16 cellular contexts compared by ENCODE assay signal in genomic region chr17:81228420-81228819, GRCh38. TPM values are rescaled to one million over a fixed set of nuclear protein-coding genes. Genes with fewer than 3 reads are reported as not detected.
DNase-seq lines count a peak whose midpoint lies in the region; ATAC-seq, FAIRE-seq and TF ChIP-seq lines count a peak whose summit lies in the region.
"Had no signal": no experiment of that assay in that cellular context is flagged by ENCODE, and none has a peak within 500 bp of the region (broad histone marks: within the 10 kb centered on the region; RNA-seq: fewer than 3 reads in every experiment).

No MANE protein-coding gene starts in this region.

- peaks cover 0 to 1% (median 0%) of the 10 kb centered on the region in 4 donors for H3K4me1 ChIP-seq in right lobe of liver
- H3K4me1 ChIP-seq in HepG2 (ENCODE audit: insufficient read depth, low read length): peaks cover 20% of the 10 kb centered on the region
- H3K4me1 ChIP-seq in endothelial cell of umbilical vein (ENCODE audit: control insufficient read depth, extremely low read depth, insufficient read depth, low read length): peaks cover 3% of the 10 kb centered on the region
- H3K4me1 ChIP-seq in upper lobe of right lung: peaks cover 6% of the 10 kb centered on the region

- H3K4me3 ChIP-seq in right lobe of liver (no peak overlapping the region), HepG2 (replicated peaks in 1 of 3; ENCODE audit: insufficient read depth in 1 of 3, low read depth in 2 of 3, low read length in 3 of 3) (no peak overlapping the region), endothelial cell of umbilical vein (replicated peaks in 1 of 3; ENCODE audit: insufficient read depth in 1 of 3, low read depth in 1 of 3, low read length in 3 of 3) (no peak overlapping the region), upper lobe of right lung (no peak overlapping the region)
- H3K4me3 ChIP-seq: A549, esophagus squamous epithelium, transverse colon had no signal

- H3K9ac ChIP-seq in HepG2 (ENCODE audit: insufficient read depth, low read depth, low read length): no peak overlapping the region
- no peak overlapping the region for H3K9ac ChIP-seq in endothelial cell of umbilical vein (replicated peaks; ENCODE audit: extremely low read depth, insufficient read depth, low read length)
- H3K9ac ChIP-seq: KMS-11 had no signal

- FAIRE-seq in HepG2 (lab: Jason Lieb, UNC) (no peak), endothelial cell of umbilical vein (lab: Jason Lieb, UNC) (no peak)
- FAIRE-seq: A549 had no signal

- H4K20me1 ChIP-seq in HepG2 (ENCODE audit: insufficient read depth, low read length): no peaks in the 10 kb centered on the region
- H4K20me1 ChIP-seq in endothelial cell of umbilical vein (replicated peaks; ENCODE audit: control insufficient read depth, extremely low read depth, insufficient read depth, low read length): no peaks in the 10 kb centered on the region

- TF ChIP-seq EP300 in HepG2 (IDR thresholded peaks at IDR 0.05; ENCODE audit: low read depth in 2 of 2, low read length in 2 of 2) (no peak), HepG2 (CRISPR knock-in tag; IDR thresholded peaks at IDR 0.05; ENCODE audit: borderline replicate concordance) (no peak)

- TF ChIP-seq CTCF in right lobe of liver (IDR thresholded peaks at IDR 0.05) (no peak), HepG2 (CRISPR knock-in tag; IDR thresholded peaks at IDR 0.05) (no peak), endothelial cell of umbilical vein (IDR thresholded peaks at IDR 0.05; ENCODE audit: extremely low read depth in 1 of 2, insufficient read depth in 1 of 2, low read depth in 1 of 2, low read length in 2 of 2) (no peak), upper lobe of right lung (IDR thresholded peaks at IDR 0.05) (no peak)

- BruUV-seq in HepG2 (replicated peaks; lab: Mats Ljungman, UMichigan) (no TSS peak), endothelial cell of umbilical vein (replicated peaks; lab: Mats Ljungman, UMichigan) (TSS peak; percentile 28)

- dilution Hi-C loops in endothelial cell of umbilical vein (cut with MboI; ENCODE audit: extremely low pct_ligation_motif_present, low sequenced_read_pairs): no loop called here

- no peaks in the 10 kb centered on the region for H3K9me3 ChIP-seq in right lobe of liver
- H3K9me3 ChIP-seq in HepG2 (ENCODE audit: low read length): no peaks in the 10 kb centered on the region
- no peaks in the 10 kb centered on the region for H3K9me3 ChIP-seq in endothelial cell of umbilical vein (replicated peaks; ENCODE audit: control insufficient read depth, insufficient read depth, low read length)
- H3K9me3 ChIP-seq in upper lobe of right lung: no peaks in the 10 kb centered on the region
- H3K9me3 ChIP-seq: esophagus squamous epithelium, transverse colon had no signal

- H3K4me2 ChIP-seq in HepG2 (ENCODE audit: low read depth, low read length) (no peak overlapping the region), endothelial cell of umbilical vein (ENCODE audit: insufficient read depth, low read length) (no peak overlapping the region)
- H3K4me2 ChIP-seq: A549, KMS-11 had no signal

- H3K27me3 ChIP-seq in right lobe of liver: no peaks in the 10 kb centered on the region
- no peaks in the 10 kb centered on the region for H3K27me3 ChIP-seq in HepG2 (ENCODE audit: control insufficient read depth in 1 of 2, insufficient read depth in 2 of 2, low read length in 2 of 2)
- no peaks in the 10 kb centered on the region for H3K27me3 ChIP-seq in endothelial cell of umbilical vein (ENCODE audit: control insufficient read depth in 2 of 2, insufficient read depth in 2 of 2, low read length in 2 of 2)
- no peaks in the 10 kb centered on the region for H3K27me3 ChIP-seq in upper lobe of right lung
- H3K27me3 ChIP-seq: esophagus squamous epithelium, transverse colon had no signal

- no peaks in the 10 kb centered on the region for H3K9me1 ChIP-seq in endothelial cell of umbilical vein (replicated peaks; ENCODE audit: control insufficient read depth, extremely low read depth, insufficient read depth, low read length)

- no peak for TF ChIP-seq POLR2A in right lobe of liver (IDR thresholded peaks at IDR 0.05)
- TF ChIP-seq POLR2A in HepG2 (IDR thresholded peaks at IDR 0.05; ENCODE audit: insufficient read depth in 1 of 2, low read depth in 2 of 2, low read length in 2 of 2): no peak
- TF ChIP-seq POLR2A in endothelial cell of umbilical vein (IDR thresholded peaks at IDR 0.05; ENCODE audit: low read depth, low read length): no peak

- no peaks in the 10 kb centered on the region for H3K79me2 ChIP-seq in HepG2 (ENCODE audit: insufficient read depth, low read length)
- no peaks in the 10 kb centered on the region for H3K79me2 ChIP-seq in endothelial cell of umbilical vein (ENCODE audit: control insufficient read depth, insufficient read depth, low read length)

- H3K27ac ChIP-seq in right lobe of liver (no peak overlapping the region), HepG2 (ENCODE audit: extremely low read length, insufficient read depth, low read length) (no peak overlapping the region), endothelial cell of umbilical vein (ENCODE audit: insufficient read depth, low read depth, low read length) (no peak overlapping the region), upper lobe of right lung (no peak overlapping the region)
- H3K27ac ChIP-seq: A549, esophagus squamous epithelium, KMS-11 had no signal

- WGBS in right lobe of liver (ENCODE audit: insufficient coverage, low coverage, low lambda C conversion rate, missing lambda C conversion rate): 58% methylated on average over 4 of the region's 9 CpGs
- 92% methylated on average over 9 of the region's 9 CpGs for WGBS in HepG2 (ENCODE audit: low lambda C conversion rate)

- intact Hi-C loops in right lobe of liver (cut with DNase I) (no loop called here), HepG2 (cut with micrococcal nuclease; ENCODE audit: unreplicated experiment) (no loop called here), endothelial cell of umbilical vein (cut with micrococcal nuclease) (no loop called here), upper lobe of right lung (cut with DNase I) (no loop called here)

- H3K36me3 ChIP-seq in right lobe of liver: peaks cover 0 to 18% (median 1%) of the 10 kb centered on the region in 4 donors
- peaks cover 23 to 29% of the 10 kb centered on the region in 2 experiments; a peak in 4 of 5 replicates for H3K36me3 ChIP-seq in HepG2 (replicated peaks in 1 of 2; ENCODE audit: control insufficient read depth in 1 of 2, insufficient read depth in 2 of 2, low read length in 2 of 2)
- peaks cover 0 to 33% of the 10 kb centered on the region in 2 experiments for H3K36me3 ChIP-seq in endothelial cell of umbilical vein (ENCODE audit: control insufficient read depth in 2 of 2, extremely low read depth in 1 of 2, insufficient read depth in 2 of 2, low read length in 2 of 2)
- peaks cover 34% of the 10 kb centered on the region for H3K36me3 ChIP-seq in upper lobe of right lung

- CTCF ChIA-PET in HepG2 (lab: Yijun Ruan, JAX; ENCODE audit: low intra/inter-chr PET ratio, low total read pairs) (no interaction called here), endothelial cell of umbilical vein (lab: Charles Lee) (interaction anchor here (1.1 kb wide), 1 partner anchor 86 kb away, joined by 4 read pairs; no protein-coding TSS in a partner anchor)

- TF ChIP-seq RAD21 in HepG2 (CRISPR knock-in tag; IDR thresholded peaks at IDR 0.05): no peak

- DNase-seq in right lobe of liver (no peak), HepG2 (ENCODE audit: low spot score) (no peak), NOMO-1 treated with DMSO at 0.1 percent for 48 hours (lab: John Stamatoyannopoulos, UW; ENCODE audit: unreplicated experiment) (peak; percentile 86), endothelial cell of umbilical vein (ENCODE audit: low read depth, low spot score) (no peak), upper lobe of right lung (no peak), cerebellum (ENCODE audit: low spot score) (no peak), NCI-H1436 (lab: John Stamatoyannopoulos, UW) (no peak)
- DNase-seq: cerebellar nuclear complex, COR-L47, esophagus squamous epithelium, NCI-H1930, NCI-H774, transverse colon had no signal

- in situ Hi-C loops in HepG2 (cut with HindIII; ENCODE audit: extremely low pct_ligation_motif_present, low pct_unique_long_range_greater_than_20kb): loop anchor here (5.0 kb wide), 1 partner anchor 86 kb away; no protein-coding TSS in a partner anchor

- POLR2A ChIA-PET in HepG2 (lab: Yijun Ruan, JAX) (interaction anchor here (2.9 kb wide), 1 partner anchor 11 kb away, joined by 10 read pairs; the partner anchor contains the start of genes NDUFAF8 and TEPSIN), endothelial cell of umbilical vein (lab: Charles Lee) (no interaction called here)

- H2AFZ ChIP-seq in HepG2 (ENCODE audit: low read length) (no peak overlapping the region), endothelial cell of umbilical vein (ENCODE audit: low read depth, low read length) (no peak overlapping the region)

- ATAC-seq in right lobe of liver (peak in 3 of 4 donors; percentile 9 to 51 (median 28)), HepG2 (no peak), upper lobe of right lung (peak; percentile 60), HG03095 (IDR thresholded peaks at IDR 0.05; ENCODE audit: unreplicated experiment) (no peak)
- ATAC-seq: A549 had no signal

RNA-seq across cellular contexts. Expression of gene CEP131, which starts 5.7 kb away (rescaled TPM):
- total RNA-seq in right lobe of liver (1 to 10 TPM; 1.5 to 4.3 (median 2.1) TPM), HepG2 (2016; rRNA removed; fragmentation: Illumina TruSeq; extraction: Trizol) (11.1 and 16.8 TPM in 2 replicates), endothelial cell of umbilical vein (17.9 and 19.7 TPM in 2 replicates), upper lobe of right lung (7.5 TPM), cerebellum (13.3 TPM)
- 2.2 and 3.5 TPM in 2 replicates for total RNA-seq in HepG2 (2016; cell fraction: cytosol; rRNA removed; fragmentation: Illumina TruSeq; extraction: Trizol; ENCODE audit: low read depth)
- 8.4 and 18.4 TPM in 2 replicates for total RNA-seq in HepG2 (2016; cell fraction: insoluble cytoplasmic fraction; rRNA removed; fragmentation: Illumina TruSeq; extraction: Trizol)
- total RNA-seq in HepG2 (2016; cell fraction: membrane; rRNA removed; fragmentation: Illumina TruSeq; extraction: Trizol): 5.8 and 6.2 TPM in 2 replicates
- total RNA-seq in HepG2 (2016; cell fraction: nucleus; rRNA removed; fragmentation: Illumina TruSeq; extraction: Trizol): 10.7 and 12.3 TPM in 2 replicates
- polyA plus RNA-seq in HepG2 (2011; rRNA removed) (5.0 and 5.6 TPM in 2 replicates), endothelial cell of umbilical vein (5.1 and 5.3 TPM in 2 replicates)
- 3.0 and 5.8 TPM in 2 replicates for polyA plus RNA-seq in HepG2 (2011; cell fraction: cytosol; rRNA removed)
- polyA plus RNA-seq in HepG2 (2011; cell fraction: nucleus; rRNA removed): 31.7 and 46.2 TPM in 2 replicates
- 6.3 and 6.8 TPM in 2 replicates for polyA plus RNA-seq in HepG2 (2012)
- polyA plus RNA-seq in HepG2 (2016; cell fraction: cytosol; fragmentation: Illumina TruSeq; extraction: Trizol; ENCODE audit: low read depth): 2.7 and 3.3 TPM in 2 replicates
- 11.8 and 13.5 TPM in 2 replicates for polyA plus RNA-seq in HepG2 (2016; cell fraction: insoluble cytoplasmic fraction; fragmentation: Illumina TruSeq; extraction: Trizol; ENCODE audit: low read depth)
- polyA plus RNA-seq in HepG2 (2016; cell fraction: membrane; fragmentation: Illumina TruSeq; extraction: Trizol; ENCODE audit: low read depth): 4.3 and 4.6 TPM in 2 replicates
- polyA plus RNA-seq in HepG2 (2016; cell fraction: nucleus; fragmentation: Illumina TruSeq; extraction: Trizol; ENCODE audit: insufficient read depth, low read depth): 35.7 and 41.4 TPM in 2 replicates
- polyA minus RNA-seq in HepG2 (2011; rRNA and poly(A)+ RNA removed; ENCODE audit: low replicate concordance): 4.8 and 5.8 TPM in 2 replicates
- 3.0 and 4.2 TPM in 2 replicates for polyA minus RNA-seq in HepG2 (2011; cell fraction: cytosol; rRNA and poly(A)+ RNA removed)
- polyA minus RNA-seq in HepG2 (2011; cell fraction: nucleus; rRNA and poly(A)+ RNA removed): 7.6 and 8.0 TPM in 2 replicates
- polyA plus RNA-seq in endothelial cell of umbilical vein (2011; cell fraction: cytosol; rRNA removed): 3.7 and 5.3 TPM in 2 replicates
- 36.6 and 43.5 TPM in 2 replicates for polyA plus RNA-seq in endothelial cell of umbilical vein (2011; cell fraction: nucleus; rRNA removed)
- 7.4 and 10.7 TPM in 2 replicates for polyA plus RNA-seq in endothelial cell of umbilical vein (2012)
- polyA minus RNA-seq in endothelial cell of umbilical vein: 3.0 and 3.1 TPM in 2 replicates
- polyA minus RNA-seq in endothelial cell of umbilical vein (2011; cell fraction: cytosol; rRNA and poly(A)+ RNA removed): 5.9 TPM
- 5.3 and 12.5 TPM in 2 replicates for polyA minus RNA-seq in endothelial cell of umbilical vein (2011; cell fraction: nucleus; rRNA and poly(A)+ RNA removed)

RNA-seq across cellular contexts. Expression of gene TEPSIN, which starts 10.4 kb away (rescaled TPM):
- total RNA-seq in right lobe of liver (10 to 100 TPM; 11.9 to 27.6 (median 18.1) TPM), HepG2 (2016; rRNA removed; fragmentation: Illumina TruSeq; extraction: Trizol) (8.5 and 18.8 TPM in 2 replicates), endothelial cell of umbilical vein (35.6 and 41.6 TPM in 2 replicates), upper lobe of right lung (40.2 TPM), cerebellum (9.8 TPM)
- total RNA-seq in HepG2 (2016; cell fraction: cytosol; rRNA removed; fragmentation: Illumina TruSeq; extraction: Trizol; ENCODE audit: low read depth): 5.0 and 7.5 TPM in 2 replicates
- total RNA-seq in HepG2 (2016; cell fraction: insoluble cytoplasmic fraction; rRNA removed; fragmentation: Illumina TruSeq; extraction: Trizol): 7.1 and 20.3 TPM in 2 replicates
- 7.0 and 8.1 TPM in 2 replicates for total RNA-seq in HepG2 (2016; cell fraction: membrane; rRNA removed; fragmentation: Illumina TruSeq; extraction: Trizol)
- total RNA-seq in HepG2 (2016; cell fraction: nucleus; rRNA removed; fragmentation: Illumina TruSeq; extraction: Trizol): 24.5 and 27.8 TPM in 2 replicates
- polyA plus RNA-seq in HepG2 (2011; rRNA removed) (16.1 and 19.7 TPM in 2 replicates), endothelial cell of umbilical vein (45.3 and 55.4 TPM in 2 replicates)
- 4.0 and 8.2 TPM in 2 replicates for polyA plus RNA-seq in HepG2 (2011; cell fraction: cytosol; rRNA removed)
- 328 and 418 TPM in 2 replicates for polyA plus RNA-seq in HepG2 (2011; cell fraction: nucleus; rRNA removed)
- polyA plus RNA-seq in HepG2 (2012): 9.5 and 16.4 TPM in 2 replicates
- polyA plus RNA-seq in HepG2 (2016; cell fraction: cytosol; fragmentation: Illumina TruSeq; extraction: Trizol; ENCODE audit: low read depth): 2.4 and 2.5 TPM in 2 replicates
- 6.3 and 9.9 TPM in 2 replicates for polyA plus RNA-seq in HepG2 (2016; cell fraction: insoluble cytoplasmic fraction; fragmentation: Illumina TruSeq; extraction: Trizol; ENCODE audit: low read depth)
- polyA plus RNA-seq in HepG2 (2016; cell fraction: membrane; fragmentation: Illumina TruSeq; extraction: Trizol; ENCODE audit: low read depth): 4.3 and 6.0 TPM in 2 replicates
- 90.2 and 98.6 TPM in 2 replicates for polyA plus RNA-seq in HepG2 (2016; cell fraction: nucleus; fragmentation: Illumina TruSeq; extraction: Trizol; ENCODE audit: insufficient read depth, low read depth)
- polyA minus RNA-seq in HepG2 (2011; rRNA and poly(A)+ RNA removed; ENCODE audit: low replicate concordance): 14.1 and 21.0 TPM in 2 replicates
- 3.4 and 3.7 TPM in 2 replicates for polyA minus RNA-seq in HepG2 (2011; cell fraction: cytosol; rRNA and poly(A)+ RNA removed)
- 39.0 and 47.9 TPM in 2 replicates for polyA minus RNA-seq in HepG2 (2011; cell fraction: nucleus; rRNA and poly(A)+ RNA removed)
- polyA plus RNA-seq in endothelial cell of umbilical vein (2011; cell fraction: cytosol; rRNA removed): 8.2 and 15.1 TPM in 2 replicates
- 250 and 277 TPM in 2 replicates for polyA plus RNA-seq in endothelial cell of umbilical vein (2011; cell fraction: nucleus; rRNA removed)
- polyA plus RNA-seq in endothelial cell of umbilical vein (2012): 18.2 and 22.0 TPM in 2 replicates
- 11.5 and 19.2 TPM in 2 replicates for polyA minus RNA-seq in endothelial cell of umbilical vein
- polyA minus RNA-seq in endothelial cell of umbilical vein (2011; cell fraction: cytosol; rRNA and poly(A)+ RNA removed): 11.1 TPM
- polyA minus RNA-seq in endothelial cell of umbilical vein (2011; cell fraction: nucleus; rRNA and poly(A)+ RNA removed): 35.3 and 58.2 TPM in 2 replicates

RNA-seq across cellular contexts. Expression of gene NDUFAF8, which starts 10.7 kb away (rescaled TPM):
- 10 to 100 TPM; 15.7 to 35.9 (median 23.3) TPM for total RNA-seq in right lobe of liver
- total RNA-seq in HepG2 (2016; rRNA removed; fragmentation: Illumina TruSeq; extraction: Trizol): 213 and 233 TPM in 2 replicates
- 565 and 636 TPM in 2 replicates for total RNA-seq in HepG2 (2016; cell fraction: cytosol; rRNA removed; fragmentation: Illumina TruSeq; extraction: Trizol; ENCODE audit: low read depth)
- 209 and 214 TPM in 2 replicates for total RNA-seq in HepG2 (2016; cell fraction: insoluble cytoplasmic fraction; rRNA removed; fragmentation: Illumina TruSeq; extraction: Trizol)
- total RNA-seq in HepG2 (2016; cell fraction: membrane; rRNA removed; fragmentation: Illumina TruSeq; extraction: Trizol): 441 and 487 TPM in 2 replicates
- 99.9 and 114 TPM in 2 replicates for total RNA-seq in HepG2 (2016; cell fraction: nucleus; rRNA removed; fragmentation: Illumina TruSeq; extraction: Trizol)
- 62.4 and 75.6 TPM in 2 replicates for polyA plus RNA-seq in HepG2 (2011; rRNA removed)
- polyA plus RNA-seq in HepG2 (2011; cell fraction: cytosol; rRNA removed): 52.0 and 67.0 TPM in 2 replicates
- 67.0 and 99.7 TPM in 2 replicates for polyA plus RNA-seq in HepG2 (2011; cell fraction: nucleus; rRNA removed)
- 74.7 and 106 TPM in 2 replicates for polyA plus RNA-seq in HepG2 (2012)
- polyA plus RNA-seq in HepG2 (2016; cell fraction: cytosol; fragmentation: Illumina TruSeq; extraction: Trizol; ENCODE audit: low read depth): 562 and 639 TPM in 2 replicates
- polyA plus RNA-seq in HepG2 (2016; cell fraction: insoluble cytoplasmic fraction; fragmentation: Illumina TruSeq; extraction: Trizol; ENCODE audit: low read depth): 170 and 188 TPM in 2 replicates
- 357 and 397 TPM in 2 replicates for polyA plus RNA-seq in HepG2 (2016; cell fraction: membrane; fragmentation: Illumina TruSeq; extraction: Trizol; ENCODE audit: low read depth)
- 180 and 208 TPM in 2 replicates for polyA plus RNA-seq in HepG2 (2016; cell fraction: nucleus; fragmentation: Illumina TruSeq; extraction: Trizol; ENCODE audit: insufficient read depth, low read depth)
- 13.6 and 21.7 TPM in 2 replicates for polyA minus RNA-seq in HepG2 (2011; rRNA and poly(A)+ RNA removed; ENCODE audit: low replicate concordance)
- 4.9 and 8.2 TPM in 2 replicates for polyA minus RNA-seq in HepG2 (2011; cell fraction: cytosol; rRNA and poly(A)+ RNA removed)
- polyA minus RNA-seq in HepG2 (2011; cell fraction: nucleus; rRNA and poly(A)+ RNA removed): 26.2 and 31.2 TPM in 2 replicates
- total RNA-seq in endothelial cell of umbilical vein: 61.5 and 69.9 TPM in 2 replicates
- polyA plus RNA-seq in endothelial cell of umbilical vein: 76.2 and 83.9 TPM in 2 replicates
- polyA plus RNA-seq in endothelial cell of umbilical vein (2011; cell fraction: cytosol; rRNA removed): 97.2 and 110 TPM in 2 replicates
- 44.8 and 47.9 TPM in 2 replicates for polyA plus RNA-seq in endothelial cell of umbilical vein (2011; cell fraction: nucleus; rRNA removed)
- polyA plus RNA-seq in endothelial cell of umbilical vein (2012): 183 and 208 TPM in 2 replicates
- 22.1 and 22.2 TPM in 2 replicates for polyA minus RNA-seq in endothelial cell of umbilical vein
- 15.4 TPM for polyA minus RNA-seq in endothelial cell of umbilical vein (2011; cell fraction: cytosol; rRNA and poly(A)+ RNA removed)
- polyA minus RNA-seq in endothelial cell of umbilical vein (2011; cell fraction: nucleus; rRNA and poly(A)+ RNA removed): 11.9 and 14.0 TPM in 2 replicates
- total RNA-seq in upper lobe of right lung: 32.6 TPM
- 15.7 TPM for total RNA-seq in cerebellum

Comparison
In these comparisons a context has a peak if more than half of its experiments do, and no peak if none do; other contexts are left out.
1. ATAC-seq: peak in right lobe of liver (3 of 4) and upper lobe of right lung (single experiment); none in HepG2 (single experiment) and HG03095 (single experiment).